17 cellular contexts compared by ENCODE assay signal in genomic region chr14:95068521-95068920, GRCh38.
DNase-seq lines count a peak whose midpoint lies in the region; TF ChIP-seq lines count a peak whose summit lies in the region.
"Had no signal": no experiment of that assay in that cellular context is flagged by ENCODE, and none has a peak within 500 bp of the region (broad histone marks: within the 10 kb centered on the region; RNA-seq: fewer than 3 reads in every experiment).

No MANE protein-coding gene starts in this region.

- CTCF ChIA-PET in GM10248 (lab: Yijun Ruan, JAX), result no interaction called here

- peaks cover 2% of the 10 kb centered on the region for H3K9me3 Mint-ChIP-seq in neural progenitor cell

- H3K4me3 ChIP-seq in H7 (ENCODE audit: insufficient read depth, low read depth, low read length) (no peak overlapping the region), neural progenitor cell (no peak overlapping the region), vagina (no peak overlapping the region)
- H3K4me3 ChIP-seq: BLaER1, GM12878 had no signal

- no peak overlapping the region for H2AFZ ChIP-seq in neural progenitor cell (replicated peaks)

- peaks cover 13% of the 10 kb centered on the region for H3K27me3 Mint-ChIP-seq in neural progenitor cell (ENCODE audit: insufficient read depth, low read depth)

- no peaks in the 10 kb centered on the region for H4K20me1 ChIP-seq in neural progenitor cell (ENCODE audit: low read depth)
- H4K20me1 ChIP-seq: BLaER1 had no signal

- H3K27ac ChIP-seq in neural progenitor cell (no peak overlapping the region), vagina (no peak overlapping the region)
- H3K27ac ChIP-seq: BLaER1 had no signal

- no peaks in the 10 kb centered on the region for H3K79me2 ChIP-seq in neural progenitor cell (ENCODE audit: low read depth)

- no peak overlapping the region for H3K4me2 ChIP-seq in neural progenitor cell
- H3K4me2 ChIP-seq: BLaER1 had no signal

- intact Hi-C loops in vagina (cut with DNase I), result no loop called here

- H3F3A ChIP-seq in neural progenitor cell (ENCODE audit: low read depth), result peaks cover 14% of the 10 kb centered on the region

- TF ChIP-seq POLR2A in vagina (IDR thresholded peaks at IDR 0.05), result no peak

- DNase-seq in H7, result peak; percentile 16
- peak; percentile 45 for DNase-seq in islet precursor cell
- no peak for DNase-seq in neural progenitor cell (ENCODE audit: low spot score)
- DNase-seq in vagina (ENCODE audit: extremely low spot score in 2 of 2), result peak; percentile 74 to 81
- DNase-seq in NCI-H524 treated with DMSO at 0.1 percent for 48 hours (lab: John Stamatoyannopoulos, UW), result no peak
- DNase-seq in GF-D8 (lab: John Stamatoyannopoulos, UW), result no peak
- no peak for DNase-seq in GM10248 (ENCODE audit: extremely low spot score)
- DNase-seq: 8988T; CD4-positive, alpha-beta memory T cell; DMS153; DMS79; GDM1; GOT3 had no signal

- POLR2A ChIA-PET in GM10248 (lab: Yijun Ruan, JAX), result interaction anchor here (1.0 kb wide), 1 partner anchor 13 kb away, joined by 3 read pairs; no protein-coding TSS in a partner anchor

- H3K9me3 ChIP-seq in neural progenitor cell (ENCODE audit: low read depth), result no peaks in the 10 kb centered on the region
- H3K9me3 ChIP-seq in vagina, result no peaks in the 10 kb centered on the region
- H3K9me3 ChIP-seq: BLaER1 had no signal

- H3K36me3 ChIP-seq in H7 (replicated peaks; ENCODE audit: control insufficient read depth, insufficient read depth, low read length), result no peaks in the 10 kb centered on the region
- no peaks in the 10 kb centered on the region for H3K36me3 ChIP-seq in neural progenitor cell
- no peaks in the 10 kb centered on the region for H3K36me3 ChIP-seq in vagina
- H3K36me3 ChIP-seq: BLaER1 had no signal

- H3K27me3 ChIP-seq in H7 (ENCODE audit: control insufficient read depth, insufficient read depth, low read length), result no peaks in the 10 kb centered on the region; the same call in 1 of the 2 replicates
- H3K27me3 ChIP-seq in neural progenitor cell, result no peaks in the 10 kb centered on the region
- H3K27me3 ChIP-seq in vagina, result peaks cover 3% of the 10 kb centered on the region
- H3K27me3 ChIP-seq: BLaER1 had no signal

- no peak overlapping the region for H3K4me3 Mint-ChIP-seq in neural progenitor cell
- H3K4me3 Mint-ChIP-seq: CD14-positive monocyte; CD4-positive, alpha-beta memory T cell; H9 had no signal

- no peak for TF ChIP-seq CTCF in neural progenitor cell (IDR thresholded peaks at IDR 0.05)
- no peak for TF ChIP-seq CTCF in vagina (IDR thresholded peaks at IDR 0.05)
- no peak for TF ChIP-seq CTCF in GM10248 (IDR thresholded peaks at IDR 0.05; ENCODE audit: control extremely low read depth, extremely low read depth, low read depth, missing control alignments)

- peaks cover 25% of the 10 kb centered on the region for H3K4me1 Mint-ChIP-seq in neural progenitor cell
- H3K4me1 Mint-ChIP-seq: CD14-positive monocyte; CD4-positive, alpha-beta memory T cell had no signal

- no peak overlapping the region for H3K9ac ChIP-seq in neural progenitor cell
- H3K9ac ChIP-seq: BLaER1 had no signal

- H3K4me1 ChIP-seq in neural progenitor cell (peaks cover 24% of the 10 kb centered on the region), vagina (no peaks in the 10 kb centered on the region)
- H3K4me1 ChIP-seq: BLaER1 had no signal

- no peaks in the 10 kb centered on the region for H3K36me3 Mint-ChIP-seq in neural progenitor cell
- H3K36me3 Mint-ChIP-seq: CD14-positive monocyte; CD4-positive, alpha-beta memory T cell had no signal

- H3K27ac Mint-ChIP-seq in neural progenitor cell, result peak overlapping the region; percentile 55
- H3K27ac Mint-ChIP-seq: CD14-positive monocyte; CD4-positive, alpha-beta memory T cell had no signal

Comparison
In these comparisons a context has a peak if more than half of its experiments do, and no peak if none do; other contexts are left out.
1. DNase-seq: peak in H7 (single experiment), islet precursor cell (single experiment) and vagina (2 of 2); none in neural progenitor cell (single experiment), NCI-H524 treated with DMSO at 0.1 percent for 48 hours (single experiment), GF-D8 (single experiment) and GM10248 (single experiment).